Comparison of ENCODE assay signal across 8 cellular contexts in the genomic region with DNA sequence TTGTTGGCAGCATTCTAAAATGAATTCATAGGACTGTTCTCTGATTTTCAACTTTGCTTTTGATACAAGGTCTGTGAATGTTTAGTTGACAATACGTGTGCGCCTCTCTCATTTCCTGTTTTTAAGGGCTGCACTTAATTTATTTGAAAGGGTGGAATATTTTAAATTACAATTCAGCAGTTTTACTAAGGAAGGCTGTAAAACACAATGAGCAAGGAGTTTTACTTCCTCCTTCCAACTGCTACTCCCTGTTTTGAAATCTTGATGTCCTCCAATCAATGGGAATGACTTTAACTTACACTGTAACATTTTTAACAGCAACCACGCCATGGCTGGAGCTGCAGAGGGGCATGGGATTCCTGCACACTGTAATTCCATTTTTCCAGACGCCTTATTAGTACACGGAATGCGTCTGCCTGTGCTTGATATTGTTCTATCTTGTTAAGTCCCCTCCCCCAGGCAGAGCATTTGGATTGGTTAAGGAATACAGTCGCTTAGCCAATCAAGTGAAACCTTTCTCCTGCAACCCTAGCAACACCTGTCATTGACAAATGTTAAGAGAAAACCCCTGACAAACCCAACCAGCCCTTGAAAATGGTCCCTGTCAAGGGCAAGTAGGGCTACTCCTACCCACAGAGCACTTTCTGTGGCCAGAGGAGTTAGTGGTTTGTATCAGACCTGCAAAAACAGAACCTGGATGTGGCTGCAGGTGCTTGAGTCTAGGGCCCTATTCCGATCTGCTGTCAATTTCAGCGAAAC. TPM values are rescaled to one million over a fixed set of nuclear protein-coding genes. Genes with fewer than 3 reads are reported as not detected.
A peak's percentile ranks its signal among the peaks of the same experiment; 100 is the strongest.
DNase-seq lines count a peak whose midpoint lies in the region; ATAC-seq, FAIRE-seq and TF ChIP-seq lines count a peak whose summit lies in the region.

No MANE protein-coding gene starts in this region.

- H2AFZ ChIP-seq in Loucy (ENCODE audit: low read length) (peak overlapping the region; percentile 64), H1 (ENCODE audit: low read length) (peak overlapping the region; percentile 100)

- no peaks in the 10 kb centered on the region for H3K9me2 ChIP-seq in Loucy (replicated peaks; ENCODE audit: low read depth, low read length)

- DNase-seq in H1 (ENCODE audit: low read depth in 1 of 2, low spot score in 2 of 2) (peak in 1 of 2 experiments; percentile 60), pancreas (peak in 1 of 6 donors; percentile 54), HPDE6-E6E7 (ENCODE audit: extremely low spot score) (no peak)
- DNase-seq in activated T-helper 1 cell treated with anti-CD3 and anti-CD28 coated beads, Interleukin-12 subunit alpha, Interleukin-12 subunit beta, Interleukin-2, Interleukin-4 antibody, amounts not matched to agents 30 ng/mL and 10 ng/mL and 1 ng/mL, durations not matched to agents 14 hours and 24 hours and 36 hours (ENCODE audit: low spot score) = no peak
- DNase-seq in stimulated activated CD4-positive, alpha-beta T cell treated with anti-CD3 and anti-CD28 coated beads, Interleukin-12 subunit alpha, Interleukin-12 subunit beta, amount 100 ng/mL, for 4 hours = no peak

- H3K4me2 ChIP-seq in Loucy (ENCODE audit: low read depth, low read length, poor library complexity, severe bottlenecking) (peak overlapping the region; percentile 1), H1 (ENCODE audit: insufficient read depth in 1 of 2, low read depth in 2 of 2, low read length in 2 of 2) (peak overlapping the region; percentile 62 to 98)

- H3K4me3 Mint-ChIP-seq in activated T-helper 1 cell treated with anti-CD3 and anti-CD28 coated beads, Interleukin-12 subunit alpha, Interleukin-12 subunit beta, Interleukin-2, Interleukin-4 antibody, amounts not matched to agents 30 ng/mL and 10 ng/mL and 1 ng/mL, durations not matched to agents 14 hours and 24 hours and 36 hours = no peak overlapping the region

- intact Hi-C loops in pancreas (cut with DNase I) = loop anchor here in 2 of 3 donors (10.0 kb wide), 1 partner anchor 145 kb away; no protein-coding TSS in a partner anchor
- intact Hi-C loops in activated T-helper 1 cell treated with anti-CD3 and anti-CD28 coated beads, Interleukin-12 subunit alpha, Interleukin-12 subunit beta, Interleukin-2, Interleukin-4 antibody, amounts not matched to agents 30 ng/mL and 10 ng/mL and 1 ng/mL, durations not matched to agents 14 hours and 24 hours and 36 hours (cut with micrococcal nuclease) = no loop called here

- no peak overlapping the region for H2BK120ac ChIP-seq in H1 (replicated peaks; ENCODE audit: low read depth, low read length)

- 58% methylated on average over 9 of the region's 9 CpGs; no CpG with 5 or more reads in 1 of the 2 experiments for WGBS in H1 (ENCODE audit: extremely low coverage in 1 of 2, insufficient coverage in 1 of 2, insufficient read length in 1 of 2, insufficient replicate concordance in 2 of 2, low coverage in 1 of 2, low lambda C conversion rate in 2 of 2, missing lambda C conversion rate in 1 of 2), 2 experiments
- WGBS in pancreas, 2 donors = 47 to 53% methylated on average over 9 of the region's 9 CpGs

- ATAC-seq in GM18517 (IDR thresholded peaks at IDR 0.05; ENCODE audit: unreplicated experiment) = peak; percentile 95
- peak; percentile 97 for ATAC-seq in GM21825 (IDR thresholded peaks at IDR 0.05; ENCODE audit: unreplicated experiment)
- peak; percentile 55 to 88 (median 76) for ATAC-seq in pancreas

- H3K27ac Mint-ChIP-seq in activated T-helper 1 cell treated with anti-CD3 and anti-CD28 coated beads, Interleukin-12 subunit alpha, Interleukin-12 subunit beta, Interleukin-2, Interleukin-4 antibody, amounts not matched to agents 30 ng/mL and 10 ng/mL and 1 ng/mL, durations not matched to agents 14 hours and 24 hours and 36 hours = no peak overlapping the region

- H3K23me2 ChIP-seq in H1 (ENCODE audit: low read depth, low read length) = peaks cover 2% of the 10 kb centered on the region; the same call in 1 of the 2 replicates

- H3K4ac ChIP-seq in H1 (replicated peaks; ENCODE audit: insufficient read length, low read depth, low read length) = no peak overlapping the region

- H3K9me3 ChIP-seq in Loucy (ENCODE audit: insufficient read depth, low read depth, low read length) (no peaks in the 10 kb centered on the region), H1 (ENCODE audit: insufficient read depth in 2 of 2, low read depth in 1 of 2, low read length in 1 of 2) (no peaks in the 10 kb centered on the region), pancreas (no peaks in the 10 kb centered on the region)

- no peak overlapping the region for H4K8ac ChIP-seq in H1 (ENCODE audit: extremely low read depth, insufficient read depth, low read length)

- TF ChIP-seq CTCF in Loucy (conservative IDR thresholded peaks at IDR 0.05; ENCODE audit: low read length) = no peak
- no peak for TF ChIP-seq CTCF in H1 (IDR thresholded peaks at IDR 0.05; ENCODE audit: control extremely low read depth in 1 of 3, insufficient read depth in 1 of 3, low read depth in 1 of 3, low read length in 3 of 3)
- no peak for TF ChIP-seq CTCF in pancreas (IDR thresholded peaks at IDR 0.05)

- no peak for TF ChIP-seq EP300 in H1 (IDR thresholded peaks at IDR 0.05; ENCODE audit: borderline replicate concordance in 1 of 2, low read depth in 2 of 2, low read length in 2 of 2)

- H2BK12ac ChIP-seq in H1 (ENCODE audit: low read depth, low read length) = peak overlapping the region; percentile 52; the same call in 1 of the 2 replicates

- TF ChIP-seq POLR2A in H1 (IDR thresholded peaks at IDR 0.05; ENCODE audit: control extremely low read depth in 1 of 2, low read depth in 2 of 2, low read length in 2 of 2) = no peak

- no peak overlapping the region for H3K23ac ChIP-seq in H1 (ENCODE audit: insufficient read length)

- peak overlapping the region; percentile 77; the same call in 1 of the 2 replicates for H2BK5ac ChIP-seq in H1 (ENCODE audit: low read depth, low read length)

- H3K27me3 Mint-ChIP-seq in activated T-helper 1 cell treated with anti-CD3 and anti-CD28 coated beads, Interleukin-12 subunit alpha, Interleukin-12 subunit beta, Interleukin-2, Interleukin-4 antibody, amounts not matched to agents 30 ng/mL and 10 ng/mL and 1 ng/mL, durations not matched to agents 14 hours and 24 hours and 36 hours (ENCODE audit: insufficient read depth) = peaks cover 22% of the 10 kb centered on the region

- no peak overlapping the region for H4K5ac ChIP-seq in H1 (ENCODE audit: insufficient read length, low read depth, low read length)

- no peak overlapping the region for H3K4me3 ChIP-seq in Loucy (ENCODE audit: low read length, poor library complexity, severe bottlenecking)
- H3K4me3 ChIP-seq in H1 (ENCODE audit: extremely low read depth in 1 of 4, insufficient read depth in 2 of 4, low read depth in 3 of 4, low read length in 4 of 4) = peak overlapping the region; percentile 4 to 50 (median 34); a peak in 5 of 8 replicates
- no peak overlapping the region for H3K4me3 ChIP-seq in pancreas

- H3K36me3 ChIP-seq in Loucy (ENCODE audit: insufficient read depth, low read length) = no peaks in the 10 kb centered on the region
- H3K36me3 ChIP-seq in H1 (ENCODE audit: control insufficient read depth in 2 of 4, insufficient read depth in 4 of 4, low read length in 3 of 4) = no peaks in the 10 kb centered on the region
- no peaks in the 10 kb centered on the region for H3K36me3 ChIP-seq in pancreas

- no peak overlapping the region for H2BK15ac ChIP-seq in H1 (ENCODE audit: low read length)

- H3K36me3 Mint-ChIP-seq in activated T-helper 1 cell treated with anti-CD3 and anti-CD28 coated beads, Interleukin-12 subunit alpha, Interleukin-12 subunit beta, Interleukin-2, Interleukin-4 antibody, amounts not matched to agents 30 ng/mL and 10 ng/mL and 1 ng/mL, durations not matched to agents 14 hours and 24 hours and 36 hours (ENCODE audit: low read depth) = no peaks in the 10 kb centered on the region

- H4K20me1 ChIP-seq in Loucy (ENCODE audit: insufficient read depth, low read length, poor library complexity, severe bottlenecking) (no peaks in the 10 kb centered on the region), H1 (replicated peaks in 1 of 2; ENCODE audit: control insufficient read depth in 1 of 2, insufficient read depth in 2 of 2, low read length in 2 of 2) (no peaks in the 10 kb centered on the region)

- H4K91ac ChIP-seq in H1 (replicated peaks; ENCODE audit: insufficient read length, low read length) = no peak overlapping the region

- no peak overlapping the region; the same call in 1 of the 2 replicates for H3K18ac ChIP-seq in H1 (ENCODE audit: extremely low read depth, low read length)

- H3K79me1 ChIP-seq in H1 (ENCODE audit: low read depth, low read length) = no peaks in the 10 kb centered on the region

- FAIRE-seq in H1 (lab: Jason Lieb, UNC) (peak; percentile 97), pancreas (lab: Jason Lieb, UNC) (no peak)

- POLR2A ChIA-PET in H1 (lab: Charles Lee; ENCODE audit: partially characterized antibody) = interaction anchor here (1.8 to 3.8 kb wide), 2 partner anchors 11 to 159 kb away, joined by 5 to 20 read pairs; a partner anchor contains a TSS

- H2BK20ac ChIP-seq in H1 (ENCODE audit: low read length) = no peak overlapping the region

- CTCF ChIA-PET in H1 (lab: Charles Lee; ENCODE audit: partially characterized antibody) = interaction anchor here (1.2 to 2.3 kb wide), 3 partner anchors 10 to 308 kb away, joined by 3 to 9 read pairs (median 3); no protein-coding TSS in a partner anchor

- no peaks in the 10 kb centered on the region for H3K9me3 Mint-ChIP-seq in activated T-helper 1 cell treated with anti-CD3 and anti-CD28 coated beads, Interleukin-12 subunit alpha, Interleukin-12 subunit beta, Interleukin-2, Interleukin-4 antibody, amounts not matched to agents 30 ng/mL and 10 ng/mL and 1 ng/mL, durations not matched to agents 14 hours and 24 hours and 36 hours

- H3K27me3 ChIP-seq in Loucy (ENCODE audit: insufficient read depth, low read length, poor library complexity, severe bottlenecking) = no peaks in the 10 kb centered on the region
- H3K27me3 ChIP-seq in H1 (replicated peaks in 1 of 4; ENCODE audit: control insufficient read depth in 3 of 4, extremely low read depth in 1 of 4, insufficient read depth in 3 of 4, low read length in 3 of 4) = no peaks in the 10 kb centered on the region; a peak in 1 of 7 replicates
- no peaks in the 10 kb centered on the region for H3K27me3 ChIP-seq in pancreas

- H3F3A ChIP-seq in Loucy (ENCODE audit: low read depth) = no peaks in the 10 kb centered on the region

- H3K79me2 ChIP-seq in Loucy (ENCODE audit: insufficient read depth, low read length) (no peaks in the 10 kb centered on the region), H1 (ENCODE audit: control insufficient read depth in 1 of 2, insufficient read depth in 2 of 2, low read length in 2 of 2) (no peaks in the 10 kb centered on the region)

- H3K56ac ChIP-seq in H1 (replicated peaks; ENCODE audit: insufficient read length, low read depth, low read length) = no peak overlapping the region

- TF ChIP-seq RAD21 in H1 (IDR thresholded peaks at IDR 0.05 in 1 of 2, conservative IDR thresholded peaks at IDR 0.05 in 1 of 2; ENCODE audit: low read depth in 2 of 2, low read length in 2 of 2) = no peak

- H3K27ac ChIP-seq in H1 (ENCODE audit: low read depth, low read length) (peak overlapping the region; percentile 47; the same call in 1 of the 2 replicates), pancreas (peak overlapping the region in 2 of 4 donors; percentile 32 to 43)

- H3K14ac ChIP-seq in H1 (ENCODE audit: insufficient read length) = no peak overlapping the region

- H3K4me1 Mint-ChIP-seq in activated T-helper 1 cell treated with anti-CD3 and anti-CD28 coated beads, Interleukin-12 subunit alpha, Interleukin-12 subunit beta, Interleukin-2, Interleukin-4 antibody, amounts not matched to agents 30 ng/mL and 10 ng/mL and 1 ng/mL, durations not matched to agents 14 hours and 24 hours and 36 hours (ENCODE audit: low read depth) = peaks cover 13% of the 10 kb centered on the region

- no peak overlapping the region for H3K9ac ChIP-seq in Loucy (ENCODE audit: low read depth, low read length, poor library complexity, severe bottlenecking)
- H3K9ac ChIP-seq in H1 (replicated peaks in 1 of 4; ENCODE audit: extremely low read depth in 1 of 4, low read depth in 3 of 4, low read length in 3 of 4) = peak overlapping the region in 1 of 4 experiments; percentile 66; a peak in 1 of 7 replicates

- no peak overlapping the region for H2AK5ac ChIP-seq in H1 (ENCODE audit: low read depth, low read length)

- H3K4me1 ChIP-seq in Loucy (ENCODE audit: insufficient read depth, low read length, poor library complexity, severe bottlenecking) = peaks cover 15% of the 10 kb centered on the region
- H3K4me1 ChIP-seq in H1 (replicated peaks in 1 of 4; ENCODE audit: control insufficient read depth in 3 of 4, insufficient read depth in 4 of 4, low read length in 3 of 4) = peaks cover 0 to 6% (median 0%) of the 10 kb centered on the region in 4 experiments; a peak in 1 of 7 replicates
- H3K4me1 ChIP-seq in pancreas = peaks cover 0 to 16% (median 4%) of the 10 kb centered on the region in 3 donors

RNA-seq across cellular contexts. Expression of a gene that starts 12.5 kb away (rescaled TPM):
- 11.4 and 12.4 TPM in 2 replicates for total RNA-seq in H1 (2021; fragmentation: NEBNext Ultra II Directional; extraction: Animal tissue kit (Norgen Biotek cat#: 25700))
- polyA plus RNA-seq in H1 (2011; rRNA removed) (6.7 and 7.9 TPM in 2 replicates), pancreas (1 to 10 TPM; 3.6 to 6.6 TPM)
- 6.9 TPM for polyA plus RNA-seq in H1 (2011; cell fraction: cytosol; rRNA removed)
- 13.6 TPM for polyA plus RNA-seq in H1 (2011; cell fraction: nucleus; rRNA removed)
- 6.3 to 8.9 TPM (median 7.9 TPM) in 4 replicates for polyA plus RNA-seq in H1 (2012, experiment 1 of 2)
- 0.88 TPM for polyA plus RNA-seq in H1 (2012, experiment 2 of 2)
- 7.7 TPM for polyA plus RNA-seq in H1 (2013, experiment 1 of 2)
- polyA plus RNA-seq in H1 (2013, experiment 2 of 2) = 7.1 TPM
- 28.0 and 30.8 TPM in 2 replicates for polyA minus RNA-seq in H1 (2011; rRNA and poly(A)+ RNA removed)
- 11.1 TPM for polyA minus RNA-seq in H1 (2011; cell fraction: cytosol; rRNA and poly(A)+ RNA removed)
- polyA minus RNA-seq in H1 (2011; cell fraction: nucleus; rRNA and poly(A)+ RNA removed) = 17.0 TPM
- 10 to 100 TPM in 1 of 6 donors, 1 to 10 TPM in 5; 5.8 to 12.9 (median 6.2) TPM for total RNA-seq in pancreas
- 9.6 TPM in 2 replicates for total RNA-seq in activated T-helper 1 cell treated with anti-CD3 and anti-CD28 coated beads, Interleukin-12 subunit alpha, Interleukin-12 subunit beta, Interleukin-2, Interleukin-4 antibody, amounts not matched to agents 30 ng/mL and 10 ng/mL and 1 ng/mL, durations not matched to agents 14 hours and 24 hours and 36 hours

Comparison
In these comparisons a context has a peak if more than half of its experiments do, and no peak if none do; other contexts are left out.
1. H3K4me3 ChIP-seq: peak in H1 (4 of 4); none in Loucy (single experiment) and pancreas (0 of 4).
2. Peak in every context shown above with its lines, with median percentiles within 50 percentile points of each other: ATAC-seq.